8 cellular contexts compared by ENCODE assay signal in the genomic region with DNA sequence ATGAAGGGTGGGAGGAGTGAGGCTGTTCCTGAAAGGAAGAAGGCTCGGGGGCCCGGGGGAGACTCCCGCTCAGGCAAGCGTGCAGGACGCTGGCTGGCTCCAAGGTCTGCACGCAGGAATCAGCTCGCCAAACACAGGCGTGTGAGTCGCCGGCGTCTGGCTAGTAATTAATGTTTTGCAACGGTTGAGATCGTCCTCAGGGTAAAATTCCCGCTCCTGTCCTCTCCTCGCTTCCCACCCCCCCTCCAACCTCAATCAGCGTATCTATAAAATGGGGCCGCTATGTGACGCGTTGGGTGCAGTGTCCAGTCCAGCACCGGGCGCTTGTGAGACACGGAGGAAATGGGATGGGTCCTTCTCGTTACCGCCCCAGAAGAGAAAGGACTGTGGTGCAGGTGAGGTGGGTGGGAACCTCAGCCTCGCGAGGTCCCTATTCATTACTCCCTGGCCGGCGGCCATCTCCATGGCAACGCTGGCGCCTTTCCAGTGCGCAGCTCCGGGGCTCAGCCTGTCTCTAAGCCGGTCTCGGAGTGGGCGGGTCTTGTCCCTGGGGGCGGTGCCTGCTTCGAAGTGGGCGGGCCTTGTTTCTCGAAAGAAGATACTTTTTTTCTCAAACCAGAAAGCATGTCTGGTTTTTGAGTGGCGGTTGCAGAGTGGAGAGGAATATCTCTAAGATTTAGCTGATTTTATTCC. TPM values are rescaled to one million over a fixed set of nuclear protein-coding genes. Genes with fewer than 3 reads are reported as not detected.
DNase-seq lines count a peak whose midpoint lies in the region; TF ChIP-seq lines count a peak whose summit lies in the region.

No MANE protein-coding gene starts in this region.

- H3K4me1 Mint-ChIP-seq in H9 = peaks cover 26 to 44% of the 10 kb centered on the region in 2 experiments
- H3K4me1 Mint-ChIP-seq in activated naive CD4-positive, alpha-beta T cell treated with anti-CD3 and anti-CD28 coated beads, Interleukin-2, amount 50 U/mL, for 24 hours = peaks cover 30% of the 10 kb centered on the region

- H2AFZ ChIP-seq in H9 (ENCODE audit: low read length) = peak overlapping the region; percentile 71

- H3K9me3 ChIP-seq in H9 (ENCODE audit: control insufficient read depth, low read depth, low read length) = no peaks in the 10 kb centered on the region

- H3K4me3 ChIP-seq in NB4 (ENCODE audit: low read depth, low read length) = peak overlapping the region; percentile 38

- no peak overlapping the region for H3K14ac ChIP-seq in H9 (ENCODE audit: insufficient read depth, low read length)

- no CpG with 5 or more reads among the region's 40 CpGs for WGBS in H9 (ENCODE audit: extremely low coverage, insufficient read length, low lambda C conversion rate)

- TF ChIP-seq CTCF in H9 (conservative IDR thresholded peaks at IDR 0.05) (no peak), NB4 (IDR thresholded peaks at IDR 0.05; ENCODE audit: low read depth, low read length) (no peak)

- H2BK5ac ChIP-seq in H9 (ENCODE audit: insufficient read length, low read length) = no peak overlapping the region

- H3K79me1 ChIP-seq in H9 (ENCODE audit: insufficient read depth, low read depth, low read length, poor library complexity, severe bottlenecking) = no peaks in the 10 kb centered on the region

- no peak overlapping the region for H4K91ac ChIP-seq in H9 (ENCODE audit: insufficient read length, low read depth, low read length)

- DNase-seq in DMS53 treated with DMSO at 0.1 percent for 48 hours (lab: John Stamatoyannopoulos, UW; ENCODE audit: unreplicated experiment) = peak; percentile 94
- peak; percentile 98 for DNase-seq in H9
- peak; percentile 86 for DNase-seq in NB4 (ENCODE audit: low read depth)
- peak; percentile 89 for DNase-seq in SK-N-DZ (ENCODE audit: low spot score)
- peak; percentile 81 for DNase-seq in globus pallidus (ENCODE audit: low spot score)
- peak; percentile 84 for DNase-seq in occipital lobe (lab: John Stamatoyannopoulos, UW)
- DNase-seq in superior temporal gyrus (ENCODE audit: extremely low spot score) = peak; percentile 89

- no peak overlapping the region for H2BK120ac ChIP-seq in H9 (ENCODE audit: low read depth, low read length, poor library complexity, severe bottlenecking)

- H2AK5ac ChIP-seq in H9 (ENCODE audit: insufficient read length, low read length) = no peak overlapping the region

- no peak overlapping the region for H4K8ac ChIP-seq in H9 (replicated peaks; ENCODE audit: insufficient read length, low read depth, low read length)

- no peak overlapping the region for H3T11ph ChIP-seq in H9 (ENCODE audit: low read length)

- no peaks in the 10 kb centered on the region for H3K79me2 ChIP-seq in H9 (ENCODE audit: insufficient read depth, low read length)

- no peak overlapping the region for H3K27ac ChIP-seq in H9 (ENCODE audit: insufficient read length, low read depth, low read length)

- H3K27me3 Mint-ChIP-seq in H9 (ENCODE audit: low read depth) = peaks cover 9% of the 10 kb centered on the region
- H3K27me3 Mint-ChIP-seq in activated naive CD4-positive, alpha-beta T cell treated with anti-CD3 and anti-CD28 coated beads, Interleukin-2, amount 50 U/mL, for 24 hours = no peaks in the 10 kb centered on the region

- peak; percentile 30 for TF ChIP-seq POLR2A in NB4 (IDR thresholded peaks at IDR 0.05; ENCODE audit: extremely low read depth, insufficient read length)

- H3K9me3 Mint-ChIP-seq in H9 = no peaks in the 10 kb centered on the region; a peak in 1 of 5 replicates
- no peaks in the 10 kb centered on the region for H3K9me3 Mint-ChIP-seq in activated naive CD4-positive, alpha-beta T cell treated with anti-CD3 and anti-CD28 coated beads, Interleukin-2, amount 50 U/mL, for 24 hours

- no peak overlapping the region for H3K9ac ChIP-seq in H9 (ENCODE audit: extremely low read depth, insufficient read length, low read length)

- H4K5ac ChIP-seq in H9 (ENCODE audit: insufficient read length, low read depth, low read length) = no peak overlapping the region

- H3K23me2 ChIP-seq in H9 (ENCODE audit: insufficient read length, low read depth, low read length, poor library complexity, severe bottlenecking) = peaks cover 7% of the 10 kb centered on the region

- no peak overlapping the region for H2BK20ac ChIP-seq in H9 (ENCODE audit: low read depth, low read length, poor library complexity, severe bottlenecking)

- no peak overlapping the region for H3K56ac ChIP-seq in H9 (ENCODE audit: insufficient read length, low read depth, low read length)

- H3K36me3 Mint-ChIP-seq in H9 (ENCODE audit: insufficient read depth in 1 of 3, low read depth in 3 of 3) = peaks cover 0 to 3% (median 0%) of the 10 kb centered on the region in 3 experiments; a peak in 1 of 7 replicates
- peaks cover 4% of the 10 kb centered on the region for H3K36me3 Mint-ChIP-seq in activated naive CD4-positive, alpha-beta T cell treated with anti-CD3 and anti-CD28 coated beads, Interleukin-2, amount 50 U/mL, for 24 hours

- peaks cover 2% of the 10 kb centered on the region for H4K20me1 ChIP-seq in H9 (ENCODE audit: control insufficient read depth, insufficient read depth, insufficient read length)

- H2BK15ac ChIP-seq in H9 (ENCODE audit: low read depth, low read length) = no peak overlapping the region

- H2BK12ac ChIP-seq in H9 (ENCODE audit: insufficient read length, low read depth, low read length) = no peak overlapping the region

- H3K27ac Mint-ChIP-seq in H9 = peak overlapping the region; percentile 87 to 96 (median 90); a peak in 5 of 7 replicates
- peak overlapping the region; percentile 46 for H3K27ac Mint-ChIP-seq in activated naive CD4-positive, alpha-beta T cell treated with anti-CD3 and anti-CD28 coated beads, Interleukin-2, amount 50 U/mL, for 24 hours

- H3K4me3 Mint-ChIP-seq in H9 = peak overlapping the region; percentile 68 to 89
- peak overlapping the region; percentile 88 for H3K4me3 Mint-ChIP-seq in activated naive CD4-positive, alpha-beta T cell treated with anti-CD3 and anti-CD28 coated beads, Interleukin-2, amount 50 U/mL, for 24 hours

- no peaks in the 10 kb centered on the region; the same call in 1 of the 2 replicates for H3K4me1 ChIP-seq in H9 (ENCODE audit: insufficient read depth, low read length)

- H3K18ac ChIP-seq in H9 (ENCODE audit: insufficient read length, low read depth, low read length) = no peak overlapping the region

- H3K23ac ChIP-seq in H9 (ENCODE audit: insufficient read length, low read depth, low read length) = no peak overlapping the region

- H3K4me2 ChIP-seq in H9 (ENCODE audit: insufficient read depth, insufficient read length, low read length) = peak overlapping the region; percentile 72

- no peaks in the 10 kb centered on the region for H3K27me3 ChIP-seq in H9 (ENCODE audit: insufficient read depth, low read length)

- H3K4ac ChIP-seq in H9 (ENCODE audit: low read depth, low read length) = no peak overlapping the region

RNA-seq across cellular contexts. Expression of a gene that starts 6.5 kb away (rescaled TPM):
- 19.9 and 21.5 TPM in 2 replicates for total RNA-seq in H9 (2021)
- 3.2 and 5.4 TPM in 2 replicates for polyA plus RNA-seq in SK-N-DZ (2014; cell fraction: cytosol; rRNA removed)
- 3.1 and 4.9 TPM in 2 replicates for polyA plus RNA-seq in SK-N-DZ (2014; cell fraction: nucleus; rRNA removed)
- 4.2 TPM for total RNA-seq in occipital lobe

RNA-seq across cellular contexts. Expression of a gene that starts 12.2 kb away (rescaled TPM):
- total RNA-seq in H9 (2021) = 21.5 and 25.2 TPM in 2 replicates
- 1.8 and 3.6 TPM in 2 replicates for polyA plus RNA-seq in SK-N-DZ (2014; cell fraction: cytosol; rRNA removed)
- 4.3 and 9.4 TPM in 2 replicates for polyA plus RNA-seq in SK-N-DZ (2014; cell fraction: nucleus; rRNA removed)
- total RNA-seq in occipital lobe = 4.1 TPM

RNA-seq across cellular contexts. Expression of a gene that starts 13.0 kb away (rescaled TPM):
- total RNA-seq in H9 (2021) (2.9 and 3.0 TPM in 2 replicates), occipital lobe (2.8 TPM)
- polyA plus RNA-seq in SK-N-DZ (2014; cell fraction: cytosol; rRNA removed) = 1.8 and 4.2 TPM in 2 replicates
- 5.2 and 8.7 TPM in 2 replicates for polyA plus RNA-seq in SK-N-DZ (2014; cell fraction: nucleus; rRNA removed)

RNA-seq across cellular contexts. Expression of a gene that starts 18.3 kb away (rescaled TPM):
- total RNA-seq in H9 (2021) (13.8 and 14.3 TPM in 2 replicates), occipital lobe (1.2 TPM)
- 1.2 and 1.5 TPM in 2 replicates for polyA plus RNA-seq in SK-N-DZ (2014; cell fraction: cytosol; rRNA removed)
- 0.95 and 2.3 TPM in 2 replicates for polyA plus RNA-seq in SK-N-DZ (2014; cell fraction: nucleus; rRNA removed)

RNA-seq across cellular contexts. Expression of a gene that starts 37.2 kb away (rescaled TPM):
- total RNA-seq in H9 (2021) = 9.9 and 10.7 TPM in 2 replicates
- polyA plus RNA-seq in SK-N-DZ (2014; cell fraction: cytosol; rRNA removed) = 1.7 and 2.9 TPM in 2 replicates
- 1.5 and 1.7 TPM in 2 replicates for polyA plus RNA-seq in SK-N-DZ (2014; cell fraction: nucleus; rRNA removed)
- total RNA-seq in occipital lobe = 5.1 TPM
